35 cellular contexts compared by ENCODE assay signal in genomic region chrX:103849558-103849957, GRCh38.
"Had no signal": no experiment of that assay in that cellular context is flagged by ENCODE, and none has a peak within 500 bp of the region (broad histone marks: within the 10 kb centered on the region; RNA-seq: fewer than 3 reads in every experiment).

No MANE protein-coding gene starts in this region.

- H3K4me1 Mint-ChIP-seq: activated B cell treated with CpG ODN at 0.5 μM for 24 hours; activated CD4-positive, alpha-beta T cell treated with anti-CD3 and anti-CD28 coated beads, Interleukin-2, amount 10 ng/mL, durations not matched to agents 7 days and 5 days; activated CD8-positive, alpha-beta memory T cell treated with anti-CD3 and anti-CD28 coated beads, Interleukin-2, amount 10 ng/mL, durations not matched to agents 7 days and 5 days; activated naive CD4-positive, alpha-beta T cell treated with anti-CD3 and anti-CD28 coated beads, Interleukin-2, amount 10 ng/mL, durations not matched to agents 7 days and 5 days; activated naive CD4-positive, alpha-beta T cell treated with anti-CD3 and anti-CD28 coated beads, Interleukin-2, amount 50 U/mL, for 24 hours; activated naive CD8-positive, alpha-beta T cell treated with anti-CD3 and anti-CD28 coated beads, Interleukin-2, amount 10 ng/mL, durations not matched to agents 7 days and 5 days; activated naive CD8-positive, alpha-beta T cell treated with anti-CD3 and anti-CD28 coated beads, Interleukin-2, amount 50 U/mL, for 24 hours had no signal

- DNase-seq: activated B cell treated with CpG ODN at 0.5 μM for 24 hours; activated CD4-positive, alpha-beta memory T cell treated with anti-CD3 and anti-CD28 coated beads, Interleukin-2, amount 10 ng/mL, durations not matched to agents 7 days and 5 days; activated CD4-positive, alpha-beta T cell treated with anti-CD3 and anti-CD28 coated beads for 36 hours; activated CD4-positive, alpha-beta T cell treated with anti-CD3 and anti-CD28 coated beads for 48 hours; activated CD4-positive, alpha-beta T cell treated with anti-CD3 and anti-CD28 coated beads, Interleukin-2, amount 10 ng/mL, durations not matched to agents 7 days and 5 days; activated CD4-positive, alpha-beta T cell treated with anti-CD3 and anti-CD28 coated beads, Interleukin-2, amount 50 U/mL, for 48 hours; activated CD4-positive, CD25-positive, alpha-beta regulatory T cell treated with anti-CD3 and anti-CD28 coated beads, Interleukin-2, amount 50 U/mL, for 72 hours; activated CD8-positive, alpha-beta memory T cell treated with anti-CD3 and anti-CD28 coated beads for 24 hours; activated CD8-positive, alpha-beta memory T cell treated with anti-CD3 and anti-CD28 coated beads, Interleukin-2, amount 10 ng/mL, durations not matched to agents 7 days and 5 days; activated CD8-positive, alpha-beta memory T cell treated with anti-CD3 and anti-CD28 coated beads, Interleukin-2, amount 50 U/mL, for 48 hours; activated CD8-positive, alpha-beta T cell treated with anti-CD3 and anti-CD28 coated beads, Interleukin-2, amount 10 ng/mL, durations not matched to agents 7 days and 5 days; activated effector memory CD4-positive, alpha-beta T cell treated with Interleukin-2 at 50 U/mL for 16 hours; activated gamma-delta T cell; activated naive CD4-positive, alpha-beta T cell treated with anti-CD3 and anti-CD28 coated beads, Interleukin-2, amount 10 ng/mL, durations not matched to agents 7 days and 5 days; activated naive CD4-positive, alpha-beta T cell treated with Interleukin-2 at 50 U/mL for 16 hours; activated naive CD8-positive, alpha-beta T cell treated with anti-CD3 and anti-CD28 coated beads, Interleukin-2, amount 10 ng/mL, durations not matched to agents 7 days and 5 days; activated naive CD8-positive, alpha-beta T cell treated with anti-CD3 and anti-CD28 coated beads, Interleukin-2, amount 50 U/mL, for 24 hours; activated T-cell treated with anti-CD3 and anti-CD28 coated beads, Interleukin-2, amount 50 U/mL, for 24 hours; activated T-cell treated with anti-CD3 and anti-CD28 coated beads, Interleukin-2, amount 50 U/mL, for 48 hours; amygdala; anterior cingulate cortex; body of pancreas; brain microvascular endothelial cell; central memory CD4-positive, alpha-beta T cell; T-helper 2 cell; T-helper 9 cell had no signal

- H3K36me3 Mint-ChIP-seq: activated CD8-positive, alpha-beta memory T cell treated with anti-CD3 and anti-CD28 coated beads, Interleukin-2, amount 10 ng/mL, durations not matched to agents 7 days and 5 days; activated naive CD4-positive, alpha-beta T cell treated with anti-CD3 and anti-CD28 coated beads, Interleukin-2, amount 10 ng/mL, durations not matched to agents 7 days and 5 days; activated naive CD4-positive, alpha-beta T cell treated with anti-CD3 and anti-CD28 coated beads, Interleukin-2, amount 50 U/mL, for 24 hours; activated naive CD8-positive, alpha-beta T cell; activated naive CD8-positive, alpha-beta T cell treated with anti-CD3 and anti-CD28 coated beads, Interleukin-2, amount 10 ng/mL, durations not matched to agents 7 days and 5 days had no signal

- H3K27me3 ChIP-seq: ascending aorta, body of pancreas, brain microvascular endothelial cell had no signal

- ATAC-seq: activated CD4-positive, alpha-beta T cell treated with anti-CD3 and anti-CD28 coated beads for 36 hours; activated CD8-positive, alpha-beta memory T cell treated with anti-CD3 and anti-CD28 coated beads, Interleukin-2, amount 10 ng/mL, durations not matched to agents 7 days and 5 days; activated CD8-positive, alpha-beta T cell treated with anti-CD3 and anti-CD28 coated beads, Interleukin-2, amount 10 ng/mL, durations not matched to agents 7 days and 5 days; activated naive CD8-positive, alpha-beta T cell treated with anti-CD3 and anti-CD28 coated beads, Interleukin-2, amount 50 U/mL, for 24 hours; body of pancreas had no signal

- H3K27me3 Mint-ChIP-seq: activated B cell treated with CpG ODN at 0.5 μM for 24 hours; activated CD4-positive, alpha-beta memory T cell treated with anti-CD3 and anti-CD28 coated beads, Interleukin-2, amount 10 ng/mL, durations not matched to agents 7 days and 5 days; activated naive CD4-positive, alpha-beta T cell treated with anti-CD3 and anti-CD28 coated beads, Interleukin-2, amount 10 ng/mL, durations not matched to agents 7 days and 5 days; activated naive CD8-positive, alpha-beta T cell had no signal

- H3K9me3 ChIP-seq: ascending aorta, body of pancreas, breast epithelium had no signal

- H3K36me3 ChIP-seq: ascending aorta, brain microvascular endothelial cell, breast epithelium had no signal

- H3K4me3 ChIP-seq: ascending aorta, body of pancreas, breast epithelium had no signal

- H3K27ac ChIP-seq: ascending aorta, body of pancreas, brain microvascular endothelial cell, breast epithelium, VCaP had no signal

- H3K9me3 Mint-ChIP-seq: activated B cell treated with CpG ODN at 0.5 μM for 24 hours; activated CD4-positive, alpha-beta memory T cell treated with anti-CD3 and anti-CD28 coated beads, Interleukin-2, amount 10 ng/mL, durations not matched to agents 7 days and 5 days; activated CD4-positive, alpha-beta T cell treated with anti-CD3 and anti-CD28 coated beads, Interleukin-2, amount 10 ng/mL, durations not matched to agents 7 days and 5 days; activated naive CD4-positive, alpha-beta T cell treated with anti-CD3 and anti-CD28 coated beads, Interleukin-2, amount 10 ng/mL, durations not matched to agents 7 days and 5 days; activated naive CD4-positive, alpha-beta T cell treated with anti-CD3 and anti-CD28 coated beads, Interleukin-2, amount 50 U/mL, for 24 hours; activated naive CD8-positive, alpha-beta T cell treated with anti-CD3 and anti-CD28 coated beads, Interleukin-2, amount 10 ng/mL, durations not matched to agents 7 days and 5 days; activated naive CD8-positive, alpha-beta T cell treated with anti-CD3 and anti-CD28 coated beads, Interleukin-2, amount 50 U/mL, for 24 hours; activated T-cell treated with anti-CD3 and anti-CD28 coated beads, Interleukin-2, amount 50 U/mL, for 24 hours; activated T-helper 2 cell treated with anti-CD3 and anti-CD28 coated beads, Interferon-gamma antibody, Interleukin-2, Interleukin-4, amounts not matched to agents 10 μg/mL and 5 μg/mL and 100 μg/mL, durations not matched to agents 14 hours and 24 hours and 36 hours; T-helper 1 cell treated with Interleukin-12 subunit alpha and Interleukin-12 subunit beta and Interleukin-4 antibody, amounts not matched to agents 30 μg/mL and 1 μg/mL, for 36 hours; T-helper 2 cell treated with Interferon-gamma antibody and Interleukin-4, amounts not matched to agents 5 μg/mL and 100 μg/mL, for 36 hours had no signal

- FAIRE-seq: TTC549 had no signal

- H3K27ac Mint-ChIP-seq: activated B cell treated with CpG ODN at 0.5 μM for 24 hours; activated CD4-positive, alpha-beta memory T cell treated with anti-CD3 and anti-CD28 coated beads, Interleukin-2, amount 10 ng/mL, durations not matched to agents 7 days and 5 days; activated CD4-positive, alpha-beta T cell treated with anti-CD3 and anti-CD28 coated beads for 36 hours; activated CD4-positive, alpha-beta T cell treated with anti-CD3 and anti-CD28 coated beads, Interleukin-2, amount 10 ng/mL, durations not matched to agents 7 days and 5 days; activated CD8-positive, alpha-beta memory T cell treated with anti-CD3 and anti-CD28 coated beads, Interleukin-2, amount 10 ng/mL, durations not matched to agents 7 days and 5 days; activated CD8-positive, alpha-beta T cell treated with anti-CD3 and anti-CD28 coated beads, Interleukin-2, amount 10 ng/mL, durations not matched to agents 7 days and 5 days; activated naive CD4-positive, alpha-beta T cell treated with anti-CD3 and anti-CD28 coated beads, Interleukin-2, amount 10 ng/mL, durations not matched to agents 7 days and 5 days; activated naive CD4-positive, alpha-beta T cell treated with anti-CD3 and anti-CD28 coated beads, Interleukin-2, amount 50 U/mL, for 24 hours; activated naive CD8-positive, alpha-beta T cell; activated naive CD8-positive, alpha-beta T cell treated with anti-CD3 and anti-CD28 coated beads, Interleukin-2, amount 10 ng/mL, durations not matched to agents 7 days and 5 days; activated naive CD8-positive, alpha-beta T cell treated with anti-CD3 and anti-CD28 coated beads, Interleukin-2, amount 50 U/mL, for 24 hours; activated T-cell treated with anti-CD3 and anti-CD28 coated beads, Interleukin-2, amount 50 U/mL, for 24 hours; activated T-helper 2 cell treated with anti-CD3 and anti-CD28 coated beads, Interferon-gamma antibody, Interleukin-2, Interleukin-4, amounts not matched to agents 10 μg/mL and 5 μg/mL and 100 μg/mL, durations not matched to agents 14 hours and 24 hours and 36 hours; T-helper 1 cell treated with Interleukin-12 subunit alpha and Interleukin-12 subunit beta and Interleukin-4 antibody, amounts not matched to agents 30 μg/mL and 1 μg/mL, for 36 hours; T-helper 2 cell treated with Interferon-gamma antibody and Interleukin-4, amounts not matched to agents 5 μg/mL and 100 μg/mL, for 36 hours had no signal

- H3K4me1 ChIP-seq: ascending aorta, body of pancreas, breast epithelium had no signal

- H3K4me3 Mint-ChIP-seq: activated B cell treated with CpG ODN at 0.5 μM for 24 hours; activated CD4-positive, alpha-beta memory T cell treated with anti-CD3 and anti-CD28 coated beads, Interleukin-2, amount 10 ng/mL, durations not matched to agents 7 days and 5 days; activated CD4-positive, alpha-beta T cell treated with anti-CD3 and anti-CD28 coated beads for 36 hours; activated CD4-positive, alpha-beta T cell treated with anti-CD3 and anti-CD28 coated beads, Interleukin-2, amount 10 ng/mL, durations not matched to agents 7 days and 5 days; activated CD8-positive, alpha-beta memory T cell treated with anti-CD3 and anti-CD28 coated beads, Interleukin-2, amount 10 ng/mL, durations not matched to agents 7 days and 5 days; activated CD8-positive, alpha-beta T cell treated with anti-CD3 and anti-CD28 coated beads, Interleukin-2, amount 10 ng/mL, durations not matched to agents 7 days and 5 days; activated naive CD4-positive, alpha-beta T cell treated with anti-CD3 and anti-CD28 coated beads, Interleukin-2, amount 10 ng/mL, durations not matched to agents 7 days and 5 days; activated naive CD4-positive, alpha-beta T cell treated with anti-CD3 and anti-CD28 coated beads, Interleukin-2, amount 50 U/mL, for 24 hours; activated naive CD8-positive, alpha-beta T cell; activated naive CD8-positive, alpha-beta T cell treated with anti-CD3 and anti-CD28 coated beads, Interleukin-2, amount 10 ng/mL, durations not matched to agents 7 days and 5 days; activated naive CD8-positive, alpha-beta T cell treated with anti-CD3 and anti-CD28 coated beads, Interleukin-2, amount 50 U/mL, for 24 hours; activated T-cell treated with anti-CD3 and anti-CD28 coated beads, Interleukin-2, amount 50 U/mL, for 24 hours; T-helper 1 cell treated with Interleukin-12 subunit alpha and Interleukin-12 subunit beta and Interleukin-4 antibody, amounts not matched to agents 30 μg/mL and 1 μg/mL, for 36 hours; T-helper 2 cell treated with Interferon-gamma antibody and Interleukin-4, amounts not matched to agents 5 μg/mL and 100 μg/mL, for 36 hours had no signal
